In the genomic region with DNA sequence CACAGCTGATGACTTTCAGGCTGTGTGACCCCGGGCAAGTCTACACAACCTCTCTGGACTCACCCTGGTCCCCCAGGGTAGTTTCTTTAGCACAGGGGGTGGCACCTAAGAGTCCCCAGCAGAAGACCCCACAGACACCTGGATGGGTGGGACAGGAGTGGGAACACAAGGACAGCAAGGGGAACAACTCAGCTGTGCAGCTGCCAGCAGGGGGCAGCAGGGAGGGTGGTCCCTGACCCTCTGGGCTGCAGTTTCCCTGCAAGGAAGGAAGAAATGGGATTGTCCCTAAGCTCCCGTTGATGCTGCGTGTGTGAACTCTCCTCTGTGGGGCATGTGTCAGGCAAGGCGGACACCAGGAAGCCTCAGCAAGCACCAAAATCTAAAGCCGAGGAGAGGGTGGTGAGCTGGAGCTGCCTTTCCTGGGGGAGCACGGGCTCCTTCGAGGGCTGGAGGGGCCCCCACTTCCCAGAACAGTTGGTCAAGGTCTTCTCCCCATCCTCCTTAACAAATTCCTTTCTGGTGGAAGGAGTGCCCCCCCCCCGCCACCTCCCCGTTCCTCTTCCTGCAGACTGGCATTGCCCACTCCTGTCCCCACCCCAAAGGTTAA, we compare ENCODE assay signal across 1 cellular context.
TF ChIP-seq lines count a peak whose summit lies in the region.

No MANE protein-coding gene starts in this region.

TF ChIP-seq in HCT116, 20 proteins besides CTCF, POLR2A, EP300 and RAD21 (continued from another document):
- TF ChIP-seq ELF1 (IDR thresholded peaks at IDR 0.05; ENCODE audit: borderline replicate concordance, low read depth): no peak
- TF ChIP-seq YY1 (IDR thresholded peaks at IDR 0.05; ENCODE audit: extremely low read depth, insufficient replicate concordance, low read depth, low read length): no peak
- no peak for TF ChIP-seq SRF (IDR thresholded peaks at IDR 0.05; ENCODE audit: low read depth)
- no peak for TF ChIP-seq POLR2AphosphoS5 (IDR thresholded peaks at IDR 0.05; ENCODE audit: low read depth, low read length)
- TF ChIP-seq EGR1 (IDR thresholded peaks at IDR 0.05; ENCODE audit: low read depth): no peak
TF ChIP-seq in HCT116: peak in this region for 0.
